ENCODE assay signal across 2 cellular contexts in genomic region chr20:34627458-34627857, GRCh38.
TF ChIP-seq lines count a peak whose summit lies in the region.

No MANE protein-coding gene starts in this region.

TF ChIP-seq in SK-N-SH, 30 proteins besides CTCF, POLR2A, EP300 and RAD21:
- no peak for TF ChIP-seq RCOR1 (IDR thresholded peaks at IDR 0.05; ENCODE audit: low read length)
- TF ChIP-seq ZBTB33 (IDR thresholded peaks at IDR 0.05; ENCODE audit: borderline replicate concordance, low read depth) = no peak
- no peak for TF ChIP-seq FOSL2 (IDR thresholded peaks at IDR 0.05; ENCODE audit: borderline replicate concordance, low read depth)
- no peak for TF ChIP-seq MAX (IDR thresholded peaks at IDR 0.05; ENCODE audit: low read depth)
- TF ChIP-seq SIN3A (IDR thresholded peaks at IDR 0.05; ENCODE audit: borderline replicate concordance, low read depth, low read length) = no peak
- TF ChIP-seq TAF1 (IDR thresholded peaks at IDR 0.05; ENCODE audit: borderline replicate concordance, low read depth, low read length) = no peak
- TF ChIP-seq GATA2 (CRISPR knock-in tag; IDR thresholded peaks at IDR 0.05) = no peak
- no peak for TF ChIP-seq TEAD4 (IDR thresholded peaks at IDR 0.05; ENCODE audit: borderline replicate concordance, insufficient read depth)
- no peak for TF ChIP-seq RXRA (IDR thresholded peaks at IDR 0.05; ENCODE audit: borderline replicate concordance, low read depth)
- no peak for TF ChIP-seq CHD2 (IDR thresholded peaks at IDR 0.05; ENCODE audit: low read length, partially characterized antibody)
- TF ChIP-seq GABPA (IDR thresholded peaks at IDR 0.05; ENCODE audit: low read depth) = no peak
- no peak for TF ChIP-seq POLR2AphosphoS5 (IDR thresholded peaks at IDR 0.05; ENCODE audit: low read depth, low read length)
- TF ChIP-seq NRF1 (IDR thresholded peaks at IDR 0.05; ENCODE audit: low read depth, low read length) = no peak
- no peak for TF ChIP-seq MEF2A (IDR thresholded peaks at IDR 0.05; ENCODE audit: borderline replicate concordance, low read depth)
- no peak for TF ChIP-seq EZH2phosphoT487 (IDR thresholded peaks at IDR 0.05; ENCODE audit: borderline replicate concordance, low read depth)

TF ChIP-seq in SK-N-SH treated with all-trans-retinoic acid at 6 μM for 48 hours, 23 proteins besides CTCF, POLR2A, EP300 and RAD21:
- TF ChIP-seq CREB5 (CRISPR knock-in tag; IDR thresholded peaks at IDR 0.05; ENCODE audit: low read depth) = no peak
- no peak for TF ChIP-seq GLIS3 (CRISPR knock-in tag; IDR thresholded peaks at IDR 0.05)
- no peak for TF ChIP-seq ISL1 (CRISPR knock-in tag; IDR thresholded peaks at IDR 0.05)
- no peak for TF ChIP-seq POU6F1 (CRISPR knock-in tag; IDR thresholded peaks at IDR 0.05; ENCODE audit: borderline replicate concordance, low read depth)
- TF ChIP-seq SNAI2 (CRISPR knock-in tag; IDR thresholded peaks at IDR 0.05) = no peak
- TF ChIP-seq TOX (CRISPR knock-in tag; IDR thresholded peaks at IDR 0.05; ENCODE audit: borderline replicate concordance) = no peak
- no peak for TF ChIP-seq TCF4 (CRISPR knock-in tag; IDR thresholded peaks at IDR 0.05; ENCODE audit: borderline replicate concordance)
- no peak for TF ChIP-seq ESRRG (CRISPR knock-in tag; IDR thresholded peaks at IDR 0.05)
- no peak for TF ChIP-seq ZC3H10 (CRISPR knock-in tag; IDR thresholded peaks at IDR 0.05)
- TF ChIP-seq ZFP3 (CRISPR knock-in tag; IDR thresholded peaks at IDR 0.05) = no peak
- no peak for TF ChIP-seq ARNTL (CRISPR knock-in tag; IDR thresholded peaks at IDR 0.05; ENCODE audit: borderline replicate concordance, low read depth)
- TF ChIP-seq BACH2 (CRISPR knock-in tag; IDR thresholded peaks at IDR 0.05; ENCODE audit: borderline replicate concordance) = no peak
